In the genomic region with DNA sequence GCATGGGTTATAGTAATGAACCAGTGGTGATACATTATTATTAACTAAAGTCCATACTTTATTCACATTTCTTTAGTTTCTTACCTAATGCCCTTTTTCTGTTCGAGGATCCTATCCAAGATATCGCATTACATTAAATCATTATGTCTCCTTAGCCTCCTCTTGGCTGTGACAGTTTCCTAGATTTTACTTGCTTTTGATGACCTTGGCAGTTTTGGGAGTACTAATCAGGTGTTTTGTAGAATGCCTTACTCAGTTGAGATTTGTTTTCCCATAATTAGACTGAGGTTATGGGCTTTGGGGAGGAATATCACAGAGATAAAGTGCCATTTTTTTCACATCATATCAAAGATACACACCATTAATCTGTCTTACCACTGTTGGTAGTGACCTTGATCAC, we compare ENCODE assay signal across 39 cellular contexts. TPM values are rescaled to one million over a fixed set of nuclear protein-coding genes. Genes with fewer than 3 reads are reported as not detected.
"Had no signal": no experiment of that assay in that cellular context is flagged by ENCODE, and none has a peak within 500 bp of the region (broad histone marks: within the 10 kb centered on the region; RNA-seq: fewer than 3 reads in every experiment).

No MANE protein-coding gene starts in this region.

- H3K9me3 Mint-ChIP-seq: activated B cell treated with CpG ODN at 0.5 μM for 24 hours; activated CD4-positive, alpha-beta memory T cell treated with anti-CD3 and anti-CD28 coated beads for 36 hours; activated CD4-positive, alpha-beta T cell treated with anti-CD3 and anti-CD28 coated beads, Interleukin-2, amount 10 ng/mL, durations not matched to agents 24 days and 14 days; activated CD8-positive, alpha-beta T cell treated with anti-CD3 and anti-CD28 coated beads for 36 hours; activated naive CD4-positive, alpha-beta T cell treated with anti-CD3 and anti-CD28 coated beads for 36 hours; activated naive CD4-positive, alpha-beta T cell treated with anti-CD3 and anti-CD28 coated beads, Interleukin-2, amount 50 U/mL, for 72 hours; activated naive CD8-positive, alpha-beta T cell treated with anti-CD3 and anti-CD28 coated beads for 36 hours; activated T-cell treated with anti-CD3 and anti-CD28 coated beads, Interleukin-2, amount 50 U/mL, for 4 hours; activated T-cell treated with anti-CD3 and anti-CD28 coated beads, Interleukin-2, amount 50 U/mL, for 72 hours; activated T-helper 1 cell treated with anti-CD3 and anti-CD28 coated beads, Interleukin-12 subunit alpha, Interleukin-12 subunit beta, Interleukin-2, Interleukin-4 antibody, amounts not matched to agents 30 ng/mL and 10 ng/mL and 1 ng/mL, durations not matched to agents 14 hours and 24 hours and 36 hours; activated T-helper 17 cell treated with anti-CD3 and anti-CD28 coated beads, Interleukin-2, amount 50 U/mL, for 72 hours; central memory CD8-positive, alpha-beta T cell; T-helper 2 cell treated with Interferon-gamma antibody and Interleukin-4, amounts not matched to agents 5 μg/mL and 100 μg/mL, for 36 hours had no signal

- H3K27ac Mint-ChIP-seq: activated B cell treated with CpG ODN at 0.5 μM for 24 hours; activated CD4-positive, alpha-beta memory T cell treated with anti-CD3 and anti-CD28 coated beads for 36 hours; activated CD4-positive, alpha-beta T cell treated with anti-CD3 and anti-CD28 coated beads, Interleukin-2, amount 10 ng/mL, durations not matched to agents 24 days and 14 days; activated CD8-positive, alpha-beta T cell treated with anti-CD3 and anti-CD28 coated beads for 36 hours; activated naive CD4-positive, alpha-beta T cell treated with anti-CD3 and anti-CD28 coated beads for 36 hours; activated naive CD4-positive, alpha-beta T cell treated with anti-CD3 and anti-CD28 coated beads, Interleukin-2, amount 50 U/mL, for 72 hours; activated naive CD8-positive, alpha-beta T cell treated with anti-CD3 and anti-CD28 coated beads for 36 hours; activated T-cell treated with anti-CD3 and anti-CD28 coated beads, Interleukin-2, amount 50 U/mL, for 72 hours; activated T-helper 1 cell treated with anti-CD3 and anti-CD28 coated beads, Interleukin-12 subunit alpha, Interleukin-12 subunit beta, Interleukin-2, Interleukin-4 antibody, amounts not matched to agents 30 ng/mL and 10 ng/mL and 1 ng/mL, durations not matched to agents 14 hours and 24 hours and 36 hours; T-helper 2 cell treated with Interferon-gamma antibody and Interleukin-4, amounts not matched to agents 5 μg/mL and 100 μg/mL, for 36 hours had no signal

- H3K36me3 ChIP-seq: adrenal gland, cardiac muscle cell, colonic mucosa had no signal

- FAIRE-seq: astrocyte, bronchial epithelial cell, TTC549 had no signal

- H3K4me3 ChIP-seq: adrenal gland, body of pancreas, cardiac muscle cell, colonic mucosa had no signal

- H3K4me1 ChIP-seq: colonic mucosa had no signal

- H3K27me3 Mint-ChIP-seq: activated B cell treated with CpG ODN at 0.5 μM for 24 hours; activated CD4-positive, alpha-beta memory T cell treated with anti-CD3 and anti-CD28 coated beads for 36 hours; activated CD4-positive, alpha-beta T cell treated with anti-CD3 and anti-CD28 coated beads, Interleukin-2, amount 10 ng/mL, durations not matched to agents 24 days and 14 days; activated CD8-positive, alpha-beta T cell treated with anti-CD3 and anti-CD28 coated beads for 36 hours; activated naive CD8-positive, alpha-beta T cell treated with anti-CD3 and anti-CD28 coated beads for 36 hours; activated T-helper 17 cell treated with anti-CD3 and anti-CD28 coated beads, Interleukin-2, amount 50 U/mL, for 72 hours; central memory CD8-positive, alpha-beta T cell had no signal

- H3K36me3 Mint-ChIP-seq: activated naive CD4-positive, alpha-beta T cell treated with anti-CD3 and anti-CD28 coated beads, Interleukin-2, amount 50 U/mL, for 72 hours had no signal

- H3K27me3 ChIP-seq: adrenal gland, body of pancreas, brain microvascular endothelial cell, cardiac muscle cell, colonic mucosa had no signal

- H3K27ac ChIP-seq: adrenal gland, body of pancreas, brain microvascular endothelial cell, cardiac muscle cell, colonic mucosa, VCaP had no signal

- H3K4me3 Mint-ChIP-seq: activated B cell treated with CpG ODN at 0.5 μM for 24 hours; activated CD4-positive, alpha-beta memory T cell treated with anti-CD3 and anti-CD28 coated beads for 36 hours; activated CD4-positive, alpha-beta T cell treated with anti-CD3 and anti-CD28 coated beads, Interleukin-2, amount 10 ng/mL, durations not matched to agents 24 days and 14 days; activated CD8-positive, alpha-beta T cell treated with anti-CD3 and anti-CD28 coated beads for 36 hours; activated naive CD4-positive, alpha-beta T cell treated with anti-CD3 and anti-CD28 coated beads for 36 hours; activated naive CD8-positive, alpha-beta T cell treated with anti-CD3 and anti-CD28 coated beads for 36 hours; activated T-cell treated with anti-CD3 and anti-CD28 coated beads, Interleukin-2, amount 50 U/mL, for 4 hours; activated T-cell treated with anti-CD3 and anti-CD28 coated beads, Interleukin-2, amount 50 U/mL, for 72 hours; activated T-helper 1 cell treated with anti-CD3 and anti-CD28 coated beads, Interleukin-12 subunit alpha, Interleukin-12 subunit beta, Interleukin-2, Interleukin-4 antibody, amounts not matched to agents 30 ng/mL and 10 ng/mL and 1 ng/mL, durations not matched to agents 14 hours and 24 hours and 36 hours; activated T-helper 17 cell treated with anti-CD3 and anti-CD28 coated beads, Interleukin-2, amount 50 U/mL, for 72 hours; central memory CD8-positive, alpha-beta T cell; T-helper 2 cell treated with Interferon-gamma antibody and Interleukin-4, amounts not matched to agents 5 μg/mL and 100 μg/mL, for 36 hours had no signal

- H3K9me3 ChIP-seq: adrenal gland, body of pancreas, colonic mucosa had no signal

- ATAC-seq: activated CD8-positive, alpha-beta T cell treated with anti-CD3 and anti-CD28 coated beads for 36 hours; activated naive CD4-positive, alpha-beta T cell treated with anti-CD3 and anti-CD28 coated beads, Interleukin-2, amount 50 U/mL, for 72 hours; activated T-cell treated with anti-CD3 and anti-CD28 coated beads, Interleukin-2, amount 50 U/mL, for 4 hours; activated T-cell treated with anti-CD3 and anti-CD28 coated beads, Interleukin-2, amount 50 U/mL, for 72 hours; activated T-helper 17 cell treated with anti-CD3 and anti-CD28 coated beads, Interleukin-2, amount 50 U/mL, for 72 hours; body of pancreas had no signal

- DNase-seq: activated B cell treated with CpG ODN at 0.5 μM for 24 hours; activated CD4-positive, alpha-beta memory T cell treated with anti-CD3 and anti-CD28 coated beads for 36 hours; activated CD4-positive, alpha-beta T cell treated with anti-CD3 and anti-CD28 coated beads for 4 hours; activated CD4-positive, alpha-beta T cell treated with anti-CD3 and anti-CD28 coated beads, Interleukin-2, amount 10 ng/mL, durations not matched to agents 24 days and 14 days; activated CD4-positive, alpha-beta T cell treated with anti-CD3 and anti-CD28 coated beads, Interleukin-2, amount 50 U/mL, for 1 hour; activated CD4-positive, alpha-beta T cell treated with anti-CD3 and anti-CD28 coated beads, Interleukin-2, amount 50 U/mL, for 4 hours; activated CD4-positive, CD25-positive, alpha-beta regulatory T cell treated with anti-CD3 and anti-CD28 coated beads, Interleukin-2, amount 50 U/mL, for 72 hours; activated CD8-positive, alpha-beta memory T cell treated with anti-CD3 and anti-CD28 coated beads, Interleukin-2, amount 50 U/mL, for 4 hours; activated CD8-positive, alpha-beta T cell treated with anti-CD3 and anti-CD28 coated beads for 36 hours; activated effector memory CD4-positive, alpha-beta T cell treated with anti-CD3 and anti-CD28 coated beads, Interleukin-2, amount 50 U/mL, for 16 hours; activated gamma-delta T cell treated with Interleukin-2 at 50 U/mL for 16 hours; activated naive CD4-positive, alpha-beta T cell; activated naive CD4-positive, alpha-beta T cell treated with anti-CD3 and anti-CD28 coated beads for 36 hours; activated naive CD4-positive, alpha-beta T cell treated with anti-CD3 and anti-CD28 coated beads, Interleukin-2, amount 50 U/mL, for 16 hours; activated naive CD8-positive, alpha-beta T cell treated with anti-CD3 and anti-CD28 coated beads for 36 hours; activated T-cell treated with anti-CD3 and anti-CD28 coated beads for 4 hours; activated T-cell treated with anti-CD3 and anti-CD28 coated beads, Interleukin-2, amount 50 U/mL, for 1 hour; activated T-cell treated with anti-CD3 and anti-CD28 coated beads, Interleukin-2, amount 50 U/mL, for 4 hours; activated T-cell treated with anti-CD3 and anti-CD28 coated beads, Interleukin-2, amount 50 U/mL, for 72 hours; amniotic stem cell; aorta; body of pancreas; brain microvascular endothelial cell; caudate nucleus; cerebellar nuclear complex; colonic mucosa; T-helper 2 cell; T-helper 9 cell had no signal

RNA-seq across cellular contexts. Expression of a gene that starts 34.8 kb away (rescaled TPM):
- total RNA-seq: cardiac muscle cell had no signal
